Comparison of ENCODE assay signal across 8 cellular contexts in the genomic region with DNA sequence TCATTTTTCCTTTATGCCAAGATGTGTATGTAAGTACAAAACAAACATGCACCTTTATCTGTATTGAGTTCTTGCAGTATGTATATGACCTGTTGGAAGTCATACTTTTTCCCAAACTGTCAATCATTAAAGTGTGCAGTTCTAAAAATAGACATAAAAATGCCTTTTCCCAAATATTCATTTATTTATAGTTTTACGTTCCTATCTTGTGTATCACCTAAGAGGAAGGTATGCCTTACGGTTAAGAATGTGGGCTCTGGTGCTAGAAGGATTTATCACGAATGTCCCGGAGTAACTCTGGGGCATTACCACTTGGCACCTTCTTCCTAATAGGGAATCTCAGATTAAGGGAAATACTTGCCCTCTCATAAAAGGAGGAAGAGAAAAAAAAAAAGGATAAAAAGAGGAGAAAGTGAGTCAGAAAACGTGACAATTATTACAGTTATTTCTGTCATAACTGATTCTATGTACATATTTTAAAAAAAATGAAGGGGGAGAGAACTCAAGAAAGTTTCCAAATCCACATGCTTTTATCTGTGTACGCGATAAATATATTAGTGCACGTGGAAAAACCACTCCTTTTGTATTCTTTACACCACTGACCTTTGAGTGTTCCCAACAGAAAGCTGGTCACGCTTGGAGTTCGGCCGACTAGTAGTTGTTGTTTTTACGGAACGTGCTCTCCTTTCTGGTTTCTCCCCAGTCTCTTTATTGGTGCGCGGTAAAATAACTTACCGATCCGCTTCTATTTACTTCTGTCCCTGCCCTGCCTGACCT.
DNase-seq lines count a peak whose midpoint lies in the region; ATAC-seq and TF ChIP-seq lines count a peak whose summit lies in the region.

No MANE protein-coding gene starts in this region.

- peaks cover 79% of the 10 kb centered on the region for H3K79me2 ChIP-seq in OCI-LY3 (ENCODE audit: low read length)

- no peaks in the 10 kb centered on the region for H3K9me3 ChIP-seq in OCI-LY3 (ENCODE audit: insufficient read depth, low read length)

- H3K27ac ChIP-seq in OCI-LY3 (ENCODE audit: low read length) (peak overlapping the region; percentile 73), skin epidermis (peak overlapping the region; percentile 70 to 98 (median 92))

- peak overlapping the region; percentile 16 for H2AFZ ChIP-seq in OCI-LY3 (ENCODE audit: low read depth, low read length)

- no peak for ATAC-seq in GM19328 (IDR thresholded peaks at IDR 0.05; ENCODE audit: unreplicated experiment)
- ATAC-seq in GM21447 (IDR thresholded peaks at IDR 0.05; ENCODE audit: unreplicated experiment) = no peak

- peaks cover 9% of the 10 kb centered on the region; the same call in 1 of the 2 replicates for H4K20me1 ChIP-seq in OCI-LY3 (ENCODE audit: insufficient read depth, low read length)

- peak overlapping the region; percentile 83 for H3K9ac ChIP-seq in OCI-LY3 (ENCODE audit: low read length)

- H3K4me3 ChIP-seq in OCI-LY3 (ENCODE audit: low read length) = peak overlapping the region; percentile 85
- peak overlapping the region; percentile 85 to 100 for H3K4me3 ChIP-seq in foreskin fibroblast (ENCODE audit: low read depth in 1 of 2, low read length in 2 of 2)
- peak overlapping the region; percentile 74 to 93 (median 84) for H3K4me3 ChIP-seq in skin epidermis

- peak overlapping the region; percentile 92 for H3K4me2 ChIP-seq in OCI-LY3 (ENCODE audit: low read length)

- peaks cover 26% of the 10 kb centered on the region for H3K4me1 ChIP-seq in OCI-LY3 (ENCODE audit: low read length)

- DNase-seq in DMS53 (lab: John Stamatoyannopoulos, UW) (peak; percentile 35), DMS53 treated with DMSO at 0.1 percent for 48 hours (lab: John Stamatoyannopoulos, UW; ENCODE audit: unreplicated experiment) (no peak), foreskin fibroblast (no peak), NCI-H69 (lab: John Stamatoyannopoulos, UW) (no peak)

- H3K27me3 ChIP-seq in OCI-LY3 (ENCODE audit: low read depth, low read length) = no peaks in the 10 kb centered on the region

- H3K36me3 ChIP-seq in OCI-LY3 (replicated peaks; ENCODE audit: low read depth, low read length) = peaks cover 23% of the 10 kb centered on the region

- no peak for TF ChIP-seq CTCF in OCI-LY3 (IDR thresholded peaks at IDR 0.05; ENCODE audit: low read depth, low read length)
- TF ChIP-seq CTCF in foreskin fibroblast (IDR thresholded peaks at IDR 0.05; ENCODE audit: low read depth, low read length) = no peak
